Comparison of ENCODE assay signal across 12 cellular contexts in the genomic region with DNA sequence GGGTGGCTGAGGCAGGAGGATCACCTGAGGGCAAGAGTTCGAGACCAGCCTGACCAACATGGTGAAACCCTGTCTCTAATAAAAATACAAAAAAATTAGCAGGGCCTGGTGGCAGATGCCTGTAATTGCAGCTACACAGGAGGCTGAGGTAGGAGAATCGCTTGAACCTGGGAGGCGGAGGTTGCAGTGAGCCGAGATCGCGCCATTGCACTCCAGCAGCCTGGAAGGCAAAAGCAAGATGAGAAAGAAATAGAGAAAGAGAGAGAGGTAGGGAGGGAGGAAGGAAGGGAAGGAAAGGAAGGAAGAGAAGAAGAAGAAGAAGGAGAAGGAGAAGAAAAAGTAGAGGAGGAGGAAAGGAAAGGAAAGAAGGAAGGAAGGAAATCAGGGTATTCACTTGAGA. TPM values are rescaled to one million over a fixed set of nuclear protein-coding genes. Genes with fewer than 3 reads are reported as not detected.
DNase-seq lines count a peak whose midpoint lies in the region; ATAC-seq, FAIRE-seq and TF ChIP-seq lines count a peak whose summit lies in the region.
"Not testable (repeated sequence)": the region's sequence is repeated elsewhere in the genome, so short reads cannot be mapped to it uniquely, and the experiment has no call there.
"Had no signal": no experiment of that assay in that cellular context is flagged by ENCODE, and none has a peak within 500 bp of the region (broad histone marks: within the 10 kb centered on the region; RNA-seq: fewer than 3 reads in every experiment).

No MANE protein-coding gene starts in this region.

- peak overlapping the region; percentile 100; the same call in 1 of the 2 replicates for H3K18ac ChIP-seq in IMR-90 (ENCODE audit: low read depth, low read length)

- H3K27me3 Mint-ChIP-seq in astrocyte (ENCODE audit: low read depth, unreplicated experiment); mesothelial cell of epicardium (ENCODE audit: low read depth): not testable (repeated sequence)

- peak overlapping the region; percentile 92 for H3K27ac Mint-ChIP-seq in astrocyte (ENCODE audit: unreplicated experiment)
- H3K27ac Mint-ChIP-seq in mesothelial cell of epicardium = not testable (repeated sequence)

- ATAC-seq in IMR-90 (ENCODE audit: low read depth) = not testable (repeated sequence)

- not testable (repeated sequence) for TF ChIP-seq POLR2A in IMR-90 (IDR thresholded peaks at IDR 0.05; ENCODE audit: low read depth, low read length)

- intact Hi-C loops in IMR-90 (cut with micrococcal nuclease) = loop anchor here (10.0 kb wide), 1 partner anchor 318 kb away; the partner anchor contains the start of genes TRIM22 and TRIM5

- BruUV-seq in IMR-90 (replicated peaks; lab: Mats Ljungman, UMichigan) = not testable (repeated sequence)

- TF ChIP-seq CTCF in GM12872 (IDR thresholded peaks at IDR 0.05; ENCODE audit: insufficient read depth, low read depth, low read length) (peak; percentile 11; the same call in 1 of the 3 replicates), choroid plexus epithelial cell (conservative IDR thresholded peaks at IDR 0.05; ENCODE audit: low read depth, low read length) (peak; percentile 23), mesothelial cell of epicardium (IDR thresholded peaks at IDR 0.05; ENCODE audit: unreplicated experiment) (peak; percentile 47)
- TF ChIP-seq CTCF in IMR-90 (conservative IDR thresholded peaks at IDR 0.05; ENCODE audit: low read depth, low read length); astrocyte (IDR thresholded peaks at IDR 0.05; ENCODE audit: insufficient read depth, low read depth, low read length): not testable (repeated sequence)

- H2AK5ac ChIP-seq in IMR-90 (ENCODE audit: low read depth, low read length) = peak overlapping the region; percentile 98

- H3K36me3 Mint-ChIP-seq in astrocyte (ENCODE audit: low read depth, unreplicated experiment); mesothelial cell of epicardium: not testable (repeated sequence)

- WGBS in IMR-90 (ENCODE audit: extremely low coverage in 2 of 2, insufficient read length in 1 of 2), 2 experiments = 91% methylated on average over 5 of the region's 6 CpGs; no CpG with 5 or more reads in 1 of the 2 experiments

- H3K14ac ChIP-seq in IMR-90 (replicated peaks; ENCODE audit: low read depth, low read length) = peak overlapping the region; percentile 99

- H3K9ac ChIP-seq in IMR-90 (ENCODE audit: low read depth, low read length) (peak overlapping the region; percentile 60; the same call in 1 of the 2 replicates), astrocyte (ENCODE audit: low read length) (peak overlapping the region; percentile 74)

- H3K79me1 ChIP-seq in IMR-90 (ENCODE audit: low read depth in 1 of 2, low read length in 2 of 2) = peaks cover 0 to 18% of the 10 kb centered on the region in 2 experiments; a peak in 2 of 4 replicates

- H3K9me3 Mint-ChIP-seq in astrocyte (ENCODE audit: unreplicated experiment); mesothelial cell of epicardium: not testable (repeated sequence)

- peaks cover 60% of the 10 kb centered on the region for H3K4me1 Mint-ChIP-seq in astrocyte (ENCODE audit: low read depth, unreplicated experiment)
- H3K4me1 Mint-ChIP-seq in mesothelial cell of epicardium = not testable (repeated sequence)

- peaks cover 19% of the 10 kb centered on the region for H3K9me1 ChIP-seq in IMR-90 (ENCODE audit: insufficient read depth, low read length)

- H3K4me2 ChIP-seq in IMR-90 (ENCODE audit: low read depth, low read length) = not testable (repeated sequence)
- H3K4me2 ChIP-seq in astrocyte (ENCODE audit: low read length) = peak overlapping the region; percentile 66

- H3K4me1 ChIP-seq in IMR-90 (ENCODE audit: control insufficient read depth, insufficient read depth, low read length) = peaks cover 26% of the 10 kb centered on the region
- peaks cover 53% of the 10 kb centered on the region for H3K4me1 ChIP-seq in astrocyte (ENCODE audit: insufficient read depth, low read length)

- H4K20me1 ChIP-seq in IMR-90 (ENCODE audit: insufficient read depth, low read length); astrocyte (ENCODE audit: insufficient read depth, low read length): not testable (repeated sequence)

- H3K36me3 ChIP-seq in IMR-90 (ENCODE audit: control insufficient read depth, insufficient read depth, low read length); astrocyte (ENCODE audit: insufficient read depth, low read length): not testable (repeated sequence)

- H2BK20ac ChIP-seq in IMR-90 (ENCODE audit: low read depth, low read length) = peak overlapping the region; percentile 99

- H3K79me2 ChIP-seq in astrocyte (ENCODE audit: insufficient read depth, low read length) = not testable (repeated sequence)

- H3K4me3 ChIP-seq in IMR-90 (ENCODE audit: insufficient read depth, low read depth, low read length); astrocyte (ENCODE audit: insufficient read depth, low read depth, low read length); choroid plexus epithelial cell (ENCODE audit: low read depth, low read length): not testable (repeated sequence)

- peak overlapping the region; percentile 100 for H4K5ac ChIP-seq in IMR-90 (ENCODE audit: low read depth, low read length)

- not testable (repeated sequence) for FAIRE-seq in astrocyte (lab: Jason Lieb, UNC)

- H2AFZ ChIP-seq in IMR-90 (replicated peaks; ENCODE audit: low read length, poor library complexity); astrocyte (ENCODE audit: low read depth, low read length): not testable (repeated sequence)

- H3K27me3 ChIP-seq in IMR-90 (ENCODE audit: control insufficient read depth, insufficient read depth, low read length); astrocyte (ENCODE audit: insufficient read depth, low read length): not testable (repeated sequence)

- H3K4ac ChIP-seq in IMR-90 (ENCODE audit: low read depth, low read length) = peak overlapping the region; percentile 99

- H3K27ac ChIP-seq in IMR-90 (ENCODE audit: insufficient read depth, low read length) (peak overlapping the region; percentile 100), astrocyte (ENCODE audit: low read depth, low read length) (peak overlapping the region; percentile 94)

- POLR2A ChIA-PET in IMR-90 (lab: Charles Lee; ENCODE audit: unreplicated experiment) = interaction anchor here (0.6 kb wide), 1 partner anchor 54 kb away, joined by 3 read pairs; no protein-coding TSS in a partner anchor

- peak overlapping the region; percentile 99; the same call in 2 of the 3 replicates for H2BK15ac ChIP-seq in IMR-90 (ENCODE audit: low read depth, low read length)

- not testable (repeated sequence) for TF ChIP-seq RAD21 in IMR-90 (IDR thresholded peaks at IDR 0.05; ENCODE audit: low read length)

- H3K4me3 Mint-ChIP-seq in astrocyte (ENCODE audit: unreplicated experiment) = peak overlapping the region; percentile 67
- not testable (repeated sequence) for H3K4me3 Mint-ChIP-seq in mesothelial cell of epicardium

- peak overlapping the region; percentile 100 for H2BK120ac ChIP-seq in IMR-90 (ENCODE audit: low read depth, low read length)

- H3K9me3 ChIP-seq in IMR-90 (ENCODE audit: control insufficient read depth, insufficient read depth, low read length); astrocyte (ENCODE audit: insufficient read depth, low read depth, low read length): not testable (repeated sequence)

- dilution Hi-C loops in IMR-90 (cut with HindIII; ENCODE audit: low sequenced_read_pairs, unreplicated experiment) = not testable (repeated sequence)

- peak overlapping the region; percentile 95 to 97 for H4K8ac ChIP-seq in IMR-90 (ENCODE audit: low read depth in 2 of 2, low read length in 2 of 2)

- CTCF ChIA-PET in IMR-90 (lab: Yijun Ruan, JAX) = not testable (repeated sequence)

- peak overlapping the region; percentile 99 for H3K56ac ChIP-seq in IMR-90 (ENCODE audit: extremely low read depth, insufficient read depth, low read length)

- peak overlapping the region; percentile 98 for H2BK5ac ChIP-seq in IMR-90 (ENCODE audit: low read depth, low read length, poor library complexity, severe bottlenecking)

- DNase-seq in IMR-90; astrocyte (ENCODE audit: low read depth); choroid plexus epithelial cell (ENCODE audit: low read depth); mesothelial cell of epicardium (ENCODE audit: low spot score in 2 of 2, unreplicated experiment in 2 of 2): not testable (repeated sequence)

- in situ Hi-C loops in IMR-90 (cut with MboI; ENCODE audit: low sequenced_read_pairs) = loop anchor here (10.0 kb wide), 1 partner anchor 82 kb away; no protein-coding TSS in a partner anchor

- H2AK9ac ChIP-seq in IMR-90 (replicated peaks; ENCODE audit: low read depth, low read length, poor library complexity) = not testable (repeated sequence)

- H3K23ac ChIP-seq in IMR-90 (ENCODE audit: low read depth, low read length) = peak overlapping the region; percentile 99

- H4K91ac ChIP-seq in IMR-90 (ENCODE audit: insufficient read depth, low read depth, low read length) = peak overlapping the region; percentile 99

RNA-seq across cellular contexts. Expression of gene OR51B6, which starts 15.1 kb away (rescaled TPM):
- total RNA-seq in IMR-90 (2012; rRNA removed) (not detected in 2 replicates), astrocyte (not detected in 2 replicates), mesothelial cell of epicardium (not detected in 3 replicates)
- not detected in 2 replicates for polyA plus RNA-seq in IMR-90 (2012; rRNA removed)
- polyA plus RNA-seq in IMR-90 (2012; cell fraction: cytosol; rRNA removed) = not detected in 2 replicates
- 0.21 TPM in 1 of 2 replicates, not detected in the other for polyA plus RNA-seq in IMR-90 (2012; cell fraction: nucleus; rRNA removed; ENCODE audit: low replicate concordance)
- total RNA-seq: Caco-2; CD8-positive, alpha-beta T cell; H1; NCI-H460; Right ventricle myocardium superior; SK-MEL-5 had no signal
- polyA plus RNA-seq: H1, IgD-negative memory B cell had no signal

RNA-seq across cellular contexts. Expression of gene OR51M1, which starts 17.2 kb away (rescaled TPM):
- total RNA-seq in IMR-90 (2012; rRNA removed) (0.54 and 0.56 TPM in 2 replicates), astrocyte (not detected in 2 replicates), mesothelial cell of epicardium (not detected in 3 replicates)
- 0.67 and 0.87 TPM in 2 replicates for polyA plus RNA-seq in IMR-90 (2012; rRNA removed)
- polyA plus RNA-seq in IMR-90 (2012; cell fraction: cytosol; rRNA removed) = 0.09 and 0.12 TPM in 2 replicates
- 3.8 and 4.3 TPM in 2 replicates for polyA plus RNA-seq in IMR-90 (2012; cell fraction: nucleus; rRNA removed; ENCODE audit: low replicate concordance)
- total RNA-seq: Caco-2; CD8-positive, alpha-beta T cell; H1; NCI-H460; Right ventricle myocardium superior; SK-MEL-5 had no signal
- polyA plus RNA-seq: IgD-negative memory B cell had no signal

RNA-seq across cellular contexts. Expression of gene OR51B5, which starts 23.0 kb away (rescaled TPM):
- total RNA-seq in IMR-90 (2012; rRNA removed) (0.54 and 0.56 TPM in 2 replicates), astrocyte (not detected in 2 replicates), mesothelial cell of epicardium (0.89 to 1.2 TPM (median 1.1 TPM) in 3 replicates)
- 0.09 and 0.29 TPM in 2 replicates for polyA plus RNA-seq in IMR-90 (2012; rRNA removed)
- polyA plus RNA-seq in IMR-90 (2012; cell fraction: cytosol; rRNA removed) = 0.04 TPM in 1 of 2 replicates, not detected in the other
- 0.18 and 0.37 TPM in 2 replicates for polyA plus RNA-seq in IMR-90 (2012; cell fraction: nucleus; rRNA removed; ENCODE audit: low replicate concordance)
- total RNA-seq: Caco-2; CD8-positive, alpha-beta T cell; H1; NCI-H460; Right ventricle myocardium superior had no signal
- polyA plus RNA-seq: H1, IgD-negative memory B cell had no signal

RNA-seq across cellular contexts. Expression of gene OR51B2, which starts 42.3 kb away (rescaled TPM):
- total RNA-seq in IMR-90 (2012; rRNA removed) (not detected in 2 replicates), astrocyte (not detected in 2 replicates), mesothelial cell of epicardium (0.41 to 0.56 TPM in 2 of 3 replicates, not detected in the other)
- polyA plus RNA-seq in IMR-90 (2012; rRNA removed) = not detected in 2 replicates
- not detected in 2 replicates for polyA plus RNA-seq in IMR-90 (2012; cell fraction: cytosol; rRNA removed)
- not detected in 2 replicates for polyA plus RNA-seq in IMR-90 (2012; cell fraction: nucleus; rRNA removed; ENCODE audit: low replicate concordance)
- total RNA-seq: Caco-2; CD8-positive, alpha-beta T cell; H1; NCI-H460; Right ventricle myocardium superior had no signal
- polyA plus RNA-seq: H1, IgD-negative memory B cell had no signal

RNA-seq across cellular contexts. Expression of gene OR51Q1, which starts 55.5 kb away (rescaled TPM):
- total RNA-seq in IMR-90 (2012; rRNA removed) = not detected in 2 replicates
- not detected in 2 replicates for polyA plus RNA-seq in IMR-90 (2012; rRNA removed)
- not detected in 2 replicates for polyA plus RNA-seq in IMR-90 (2012; cell fraction: cytosol; rRNA removed)
- polyA plus RNA-seq in IMR-90 (2012; cell fraction: nucleus; rRNA removed; ENCODE audit: low replicate concordance) = 0.09 TPM in 1 of 2 replicates, not detected in the other
- total RNA-seq in astrocyte = not detected in 2 replicates
- total RNA-seq in mesothelial cell of epicardium = not detected in 3 replicates
- total RNA-seq: Caco-2; CD8-positive, alpha-beta T cell; H1; NCI-H460; Right ventricle myocardium superior; SK-MEL-5 had no signal
- polyA plus RNA-seq: IgD-negative memory B cell had no signal
